In genomic region chr17:62746941-62747340, GRCh38 we compare ENCODE assay signal across 23 cellular contexts.
"Had no signal": no experiment of that assay in that cellular context is flagged by ENCODE, and none has a peak within 500 bp of the region (broad histone marks: within the 10 kb centered on the region; RNA-seq: fewer than 3 reads in every experiment).

No MANE protein-coding gene starts in this region.

- H3K79me2 ChIP-seq: parathyroid adenoma had no signal

- H3K36me3 ChIP-seq: left ventricle myocardium inferior, suprapubic skin, tibial artery had no signal

- H2AFZ ChIP-seq: parathyroid adenoma had no signal

- FAIRE-seq: colon had no signal

- ATAC-seq: activated CD8-positive, alpha-beta memory T cell treated with anti-CD3 and anti-CD28 coated beads, Interleukin-2, amount 10 ng/mL, durations not matched to agents 7 days and 5 days; activated CD8-positive, alpha-beta T cell treated with anti-CD3 and anti-CD28 coated beads, Interleukin-2, amount 10 ng/mL, durations not matched to agents 7 days and 5 days; activated naive CD4-positive, alpha-beta T cell treated with anti-CD3 and anti-CD28 coated beads, Interleukin-2, amount 50 U/mL, for 72 hours; body of pancreas; foreskin keratinocyte; psoas muscle; stimulated activated naive B cell treated with anti-CD40 and anti-IgM and Interleukin-4, amounts not matched to agents 10 μg/mL and 1 μg/mL and 100 μg/mL, for 72 hours had no signal

- DNase-seq: activated B cell treated with CpG ODN at 0.5 μM for 24 hours; activated CD8-positive, alpha-beta memory T cell treated with anti-CD3 and anti-CD28 coated beads, Interleukin-2, amount 10 ng/mL, durations not matched to agents 7 days and 5 days; activated CD8-positive, alpha-beta T cell treated with anti-CD3 and anti-CD28 coated beads, Interleukin-2, amount 10 ng/mL, durations not matched to agents 7 days and 5 days; activated T-cell treated with anti-CD3 and anti-CD28 coated beads, Interleukin-2, amount 50 U/mL, for 48 hours; aorta; body of pancreas; dermis blood vessel endothelial cell; effector CD4-positive, alpha-beta T cell; foreskin keratinocyte; kidney glomerular epithelial cell; left ventricle myocardium inferior; mesendoderm; psoas muscle; stimulated activated CD4-positive, alpha-beta T cell treated with anti-CD3 and anti-CD28 coated beads, Interleukin-15, amount 100 ng/mL, for 24 hours; stimulated activated CD4-positive, alpha-beta T cell treated with anti-CD3 and anti-CD28 coated beads, Interleukin-2, amount 100 ng/mL, for 24 hours; stimulated activated naive B cell treated with anti-CD40 and anti-IgM and Interleukin-4, amounts not matched to agents 10 μg/mL and 1 μg/mL and 100 μg/mL, for 72 hours; T-helper 1 cell; tibial artery had no signal

- H3K27ac ChIP-seq: body of pancreas, foreskin keratinocyte, left ventricle myocardium inferior, parathyroid adenoma, psoas muscle, suprapubic skin, tibial artery had no signal

- H3K9me3 ChIP-seq: body of pancreas, left ventricle myocardium inferior, psoas muscle, suprapubic skin, tibial artery had no signal

- H3K27me3 ChIP-seq: body of pancreas, foreskin keratinocyte, suprapubic skin had no signal

- H3K4me3 ChIP-seq: body of pancreas, left ventricle myocardium inferior, lung, psoas muscle, suprapubic skin, tibial artery had no signal

- H3K4me1 ChIP-seq: body of pancreas, left ventricle myocardium inferior, parathyroid adenoma, psoas muscle, tibial artery had no signal

- H3K9ac ChIP-seq: parathyroid adenoma had no signal
